ENCODE assay signal across 9 cellular contexts in the genomic region with DNA sequence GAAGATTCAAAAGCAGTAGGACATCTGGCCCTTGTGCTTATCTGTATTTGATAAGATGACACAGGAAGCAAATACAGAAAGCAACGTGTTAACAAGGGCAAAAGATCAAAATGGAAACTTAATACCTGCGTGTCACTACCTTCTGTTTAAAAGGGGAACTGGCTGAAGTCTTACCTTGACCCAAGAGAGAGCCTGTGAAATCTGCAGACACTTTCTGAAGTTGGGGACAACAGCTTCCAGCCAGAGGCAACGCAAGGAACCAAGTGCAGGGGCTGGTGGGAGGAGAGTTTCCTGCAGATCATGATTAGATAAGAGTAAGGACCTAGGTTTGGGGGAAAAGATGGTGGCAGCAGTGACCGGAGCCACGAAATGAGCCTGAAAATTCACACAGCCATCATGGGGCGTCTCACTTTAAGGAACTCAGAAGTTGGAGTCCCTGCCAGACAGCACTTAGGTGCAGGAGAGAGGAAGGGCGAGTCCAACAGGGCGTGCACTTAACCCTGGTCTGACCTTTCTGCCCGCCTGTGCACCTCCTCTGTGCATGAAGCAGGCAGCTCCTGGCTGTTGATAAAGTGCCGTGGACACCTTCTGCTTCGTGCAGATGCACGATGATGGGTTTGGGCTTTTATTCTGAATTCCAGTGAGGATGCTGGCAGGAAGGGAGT.
DNase-seq lines count a peak whose midpoint lies in the region; ATAC-seq, FAIRE-seq and TF ChIP-seq lines count a peak whose summit lies in the region.
"Had no signal": no experiment of that assay in that cellular context is flagged by ENCODE, and none has a peak within 500 bp of the region (broad histone marks: within the 10 kb centered on the region; RNA-seq: fewer than 3 reads in every experiment).

No MANE protein-coding gene starts in this region.

- H3K4me3 ChIP-seq in dorsolateral prefrontal cortex (peak overlapping the region in 5 of 59 donors; percentile 1 to 25 (median 10)), muscle layer of duodenum (ENCODE audit: low read depth in 1 of 2, low read length in 2 of 2) (no peak overlapping the region)
- H3K4me3 ChIP-seq: adrenal gland had no signal

- no peaks in the 10 kb centered on the region for H3K9me3 ChIP-seq in muscle layer of duodenum (ENCODE audit: control insufficient read depth in 1 of 2, low read length in 2 of 2)
- H3K9me3 ChIP-seq: adrenal gland had no signal

- H3K27ac ChIP-seq in dorsolateral prefrontal cortex (peak overlapping the region in 41 of 59 donors; percentile 11 to 80 (median 59)), muscle layer of duodenum (ENCODE audit: low read length) (peak overlapping the region; percentile 89)

- FAIRE-seq in RCC 7860 (lab: Jason Lieb, UNC): no peak

- peak; percentile 73 for DNase-seq in A172 (ENCODE audit: low spot score)
- peak; percentile 56 for DNase-seq in RCC 7860 (ENCODE audit: low spot score)
- no peak for DNase-seq in dorsolateral prefrontal cortex
- no peak for DNase-seq in GM19238 (ENCODE audit: insufficient read length, low spot score)
- no peak for DNase-seq in NCI-H1417 treated with DMSO at 0.1 percent for 48 hours (lab: John Stamatoyannopoulos, UW)

- no peak for ATAC-seq in GM21576 (IDR thresholded peaks at IDR 0.05; ENCODE audit: unreplicated experiment)
- ATAC-seq in GM18868 (IDR thresholded peaks at IDR 0.05; ENCODE audit: unreplicated experiment): no peak

- H3K27me3 ChIP-seq in dorsolateral prefrontal cortex (no peaks in the 10 kb centered on the region), muscle layer of duodenum (ENCODE audit: low read depth, low read length) (no peaks in the 10 kb centered on the region)
- H3K27me3 ChIP-seq: adrenal gland had no signal

- intact Hi-C loops in dorsolateral prefrontal cortex (cut with DNase I): no loop called here

- TF ChIP-seq CTCF in dorsolateral prefrontal cortex (IDR thresholded peaks at IDR 0.05 in 54 of 56, conservative IDR thresholded peaks at IDR 0.05 in 2 of 56; ENCODE audit: low read depth in 1 of 56, partially characterized antibody in 56 of 56): no peak

- H3K4me1 ChIP-seq in muscle layer of duodenum (ENCODE audit: control insufficient read depth in 1 of 2, insufficient read depth in 2 of 2, low read length in 2 of 2): peaks cover 10 to 23% of the 10 kb centered on the region in 2 donors

- H3K36me3 ChIP-seq in muscle layer of duodenum (ENCODE audit: control insufficient read depth in 1 of 2, insufficient read depth in 2 of 2, low read length in 2 of 2): peaks cover 0 to 11% of the 10 kb centered on the region in 2 donors
- H3K36me3 ChIP-seq: adrenal gland had no signal

Comparison
In these comparisons a context has a peak if more than half of its experiments do, and no peak if none do; other contexts are left out.
1. DNase-seq: peak in A172 (single experiment) and RCC 7860 (single experiment); none in dorsolateral prefrontal cortex (0 of 10), GM19238 (single experiment) and NCI-H1417 treated with DMSO at 0.1 percent for 48 hours (single experiment).